ENCODE assay signal across 35 cellular contexts in the genomic region with DNA sequence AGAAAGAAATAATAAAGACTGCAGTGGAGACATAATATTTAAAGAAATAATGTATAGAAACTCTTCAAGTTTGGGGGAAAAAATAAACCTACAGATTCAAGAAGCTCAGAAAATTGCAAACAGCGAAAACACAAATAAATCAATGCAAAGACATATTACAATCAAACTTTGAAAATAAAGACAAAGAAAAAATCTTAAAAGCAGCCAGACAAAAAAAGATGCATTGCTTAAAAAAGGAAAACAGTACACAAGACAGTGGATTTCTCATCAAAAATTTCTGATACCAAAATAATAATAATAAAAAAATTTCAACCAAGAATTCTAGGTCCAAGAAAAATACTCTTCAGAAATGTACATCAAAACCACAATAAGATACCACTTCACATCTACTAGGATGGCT.
DNase-seq lines count a peak whose midpoint lies in the region; ATAC-seq, FAIRE-seq and TF ChIP-seq lines count a peak whose summit lies in the region.
"Had no signal": no experiment of that assay in that cellular context is flagged by ENCODE, and none has a peak within 500 bp of the region (broad histone marks: within the 10 kb centered on the region; RNA-seq: fewer than 3 reads in every experiment).

No MANE protein-coding gene starts in this region.

- no TSS peak for BruUV-seq in K562 (replicated peaks; lab: Mats Ljungman, UMichigan)

- TF ChIP-seq EP300 in A549 (IDR thresholded peaks at IDR 0.05) (no peak), K562 (IDR thresholded peaks at IDR 0.05; ENCODE audit: low read length) (no peak)

- WGBS in A549 (ENCODE audit: missing lambda C conversion rate) = 0% methylated on average over 1 of the region's 1 CpG
- WGBS in K562 (ENCODE audit: insufficient coverage, low coverage, missing lambda C conversion rate) = 63% methylated on average over 1 of the region's 1 CpG

- H3K36me3 Mint-ChIP-seq in CD8-positive, alpha-beta memory T cell = peaks cover 0 to 8% (median 0%) of the 10 kb centered on the region in 3 donors
- H3K36me3 Mint-ChIP-seq: CD14-positive monocyte; CD4-positive, alpha-beta memory T cell; CD4-positive, CD25-positive, alpha-beta regulatory T cell; CD8-positive, alpha-beta T cell had no signal

- TF ChIP-seq RAD21 in A549 (conservative IDR thresholded peaks at IDR 0.05 in 1 of 2, IDR thresholded peaks at IDR 0.05 in 1 of 2) (no peak), K562 (CRISPR knock-in tag; conservative IDR thresholded peaks at IDR 0.05 in 1 of 2, IDR thresholded peaks at IDR 0.05 in 1 of 2) (no peak)

- H3K9me2 ChIP-seq in SU-DHL-6 (replicated peaks; ENCODE audit: insufficient read depth, low read length) (no peaks in the 10 kb centered on the region), MM.1S (replicated peaks; ENCODE audit: insufficient read depth, low read length) (no peaks in the 10 kb centered on the region)

- FAIRE-seq in A549 (lab: Jason Lieb, UNC) (peak; percentile 46), K562 (lab: Jason Lieb, UNC) (no peak)
- FAIRE-seq: A204.1, D721Med had no signal

- no peaks in the 10 kb centered on the region for H3K27me3 ChIP-seq in CD8-positive, alpha-beta memory T cell (ENCODE audit: insufficient read depth, low read length, poor library complexity, severe bottlenecking)
- H3K27me3 ChIP-seq in SU-DHL-6 (ENCODE audit: low read length) (no peaks in the 10 kb centered on the region), K562 (ENCODE audit: control insufficient read depth in 2 of 2, insufficient read depth in 2 of 2, low read length in 2 of 2) (no peaks in the 10 kb centered on the region), MM.1S (replicated peaks; ENCODE audit: insufficient read depth, low read length) (no peaks in the 10 kb centered on the region)
- H3K27me3 ChIP-seq: BE2C; BLaER1; BLaER1 treated with 17β-estradiol and CSF1 and Interleukin-3, amounts not matched to agents 10 nM and 100 nM had no signal

- H3F3A ChIP-seq in SU-DHL-6 (ENCODE audit: insufficient read depth) (peaks cover 25% of the 10 kb centered on the region; the same call in 1 of the 2 replicates), MM.1S (ENCODE audit: insufficient read depth, low read length) (peaks cover 18% of the 10 kb centered on the region)

- in situ Hi-C loops in K562 (cut with MboI) = no loop called here

- DNase-seq in A549 (ENCODE audit: low read depth in 1 of 2, low spot score in 1 of 2) (no peak), K562 (ENCODE audit: extremely low read depth in 1 of 4, low spot score in 3 of 4) (no peak), MM.1S (no peak), RPMI8226 (no peak), hippocampal formation (lab: John Stamatoyannopoulos, UW) (no peak)
- no peak for DNase-seq in CD8-positive, alpha-beta memory T cell
- DNase-seq: 8988T; ACHN; AML-193; BE2C; C1 segment of cervical spinal cord; Caco-2; Calu3; CD4-positive, alpha-beta memory T cell; CD4-positive, alpha-beta T cell; CD4-positive, CD25-positive, alpha-beta regulatory T cell; CD8-positive, alpha-beta T cell; COR-L47; DMS 273 treated with DMSO at 0.1 percent for 48 hours; DMS153; DMS53; DMS79; DMS79 treated with DMSO at 0.1 percent for 48 hours; DND-41; EL had no signal

- H3K4me1 ChIP-seq in A549 (no peaks in the 10 kb centered on the region), K562 (replicated peaks in 1 of 2; ENCODE audit: control insufficient read depth in 2 of 2, insufficient read depth in 2 of 2, low read length in 2 of 2) (peaks cover 8 to 11% of the 10 kb centered on the region in 2 experiments; a peak in 3 of 5 replicates), MM.1S (ENCODE audit: low read length) (peaks cover 30% of the 10 kb centered on the region)
- H3K4me1 ChIP-seq in CD8-positive, alpha-beta memory T cell (ENCODE audit: insufficient read depth, low read length) = no peaks in the 10 kb centered on the region
- H3K4me1 ChIP-seq: BE2C, Caco-2 had no signal

- H4K20me1 ChIP-seq in SU-DHL-6 (ENCODE audit: low read depth, low read length) = no peaks in the 10 kb centered on the region
- H4K20me1 ChIP-seq in K562 (replicated peaks; ENCODE audit: control insufficient read depth, insufficient read depth, low read length) = no peaks in the 10 kb centered on the region
- H4K20me1 ChIP-seq in MM.1S (ENCODE audit: insufficient read depth, low read length) = no peaks in the 10 kb centered on the region
- H4K20me1 ChIP-seq: BLaER1; BLaER1 treated with 17β-estradiol and CSF1 and Interleukin-3, amounts not matched to agents 10 nM and 100 nM had no signal

- TF ChIP-seq POLR2A in A549 (IDR thresholded peaks at IDR 0.05; ENCODE audit: low read length) (no peak), K562 (conservative IDR thresholded peaks at IDR 0.05) (no peak)

- CTCF ChIA-PET in A549 (lab: Yijun Ruan, JAX) = interaction anchor here (1.4 kb wide), 1 partner anchor 10 kb away, joined by 5 read pairs; no protein-coding TSS in a partner anchor
- CTCF ChIA-PET in CD8-positive, alpha-beta memory T cell (lab: Charles Lee) = no interaction called here
- CTCF ChIA-PET in K562 (lab: Yijun Ruan, JAX; ENCODE audit: low intra/inter-chr PET ratio) = no interaction called here

- H3K36me3 ChIP-seq in CD8-positive, alpha-beta memory T cell (ENCODE audit: insufficient read depth, low read length) = no peaks in the 10 kb centered on the region
- H3K36me3 ChIP-seq in SU-DHL-6 (ENCODE audit: low read length) (no peaks in the 10 kb centered on the region), K562 (ENCODE audit: control insufficient read depth, insufficient read depth, low read length) (peaks cover 11% of the 10 kb centered on the region; the same call in 2 of the 3 replicates), MM.1S (replicated peaks; ENCODE audit: insufficient read depth, low read length) (no peaks in the 10 kb centered on the region; the same call in 1 of the 2 replicates)
- H3K36me3 ChIP-seq: BE2C; BLaER1; BLaER1 treated with 17β-estradiol and CSF1 and Interleukin-3, amounts not matched to agents 10 nM and 100 nM had no signal

- no peaks in the 10 kb centered on the region for H3K9me1 ChIP-seq in K562 (ENCODE audit: control insufficient read depth, insufficient read depth, low read length)

- H3K4me2 ChIP-seq in A549 = no peak overlapping the region
- H3K4me2 ChIP-seq in SU-DHL-6 (ENCODE audit: low read depth, low read length, poor library complexity, severe bottlenecking) = peak overlapping the region; percentile 28
- H3K4me2 ChIP-seq in K562 (ENCODE audit: insufficient read depth, low read length) = peak overlapping the region; percentile 69; the same call in 1 of the 2 replicates
- H3K4me2 ChIP-seq in MM.1S (ENCODE audit: low read depth, low read length) = no peak overlapping the region
- H3K4me2 ChIP-seq: BLaER1; BLaER1 treated with 17β-estradiol and CSF1 and Interleukin-3, amounts not matched to agents 10 nM and 100 nM had no signal

- H3K9me3 ChIP-seq in A549 = 0 out of 3 replicates have a peak, but pooled peaks cover 6% of the 10 kb centered on the region
- H3K9me3 ChIP-seq in CD8-positive, alpha-beta memory T cell (ENCODE audit: low read length) = peaks cover 4% of the 10 kb centered on the region
- peaks cover 6% of the 10 kb centered on the region; the same call in 1 of the 2 replicates for H3K9me3 ChIP-seq in SU-DHL-6 (ENCODE audit: insufficient read depth, low read length)
- H3K9me3 ChIP-seq in K562 (replicated peaks; ENCODE audit: control insufficient read depth, insufficient read depth, low read depth, low read length) = no peaks in the 10 kb centered on the region
- no peaks in the 10 kb centered on the region for H3K9me3 ChIP-seq in MM.1S (replicated peaks; ENCODE audit: insufficient read depth, low read length)
- H3K9me3 ChIP-seq: BE2C, Caco-2 had no signal

- no peaks in the 10 kb centered on the region for H3K27me3 Mint-ChIP-seq in CD8-positive, alpha-beta memory T cell
- H3K27me3 Mint-ChIP-seq: B cell; CD4-positive, alpha-beta memory T cell; CD4-positive, alpha-beta T cell; CD4-positive, CD25-positive, alpha-beta regulatory T cell had no signal

- intact Hi-C loops in K562 (cut with micrococcal nuclease) = no loop called here

- no peak overlapping the region for H2AFZ ChIP-seq in SU-DHL-6 (ENCODE audit: low read depth, low read length, severe bottlenecking)
- no peak overlapping the region for H2AFZ ChIP-seq in K562 (ENCODE audit: low read depth, low read length)
- H2AFZ ChIP-seq in MM.1S (ENCODE audit: low read length) = no peak overlapping the region

- ATAC-seq in A549 = no peak
- no peak for ATAC-seq in K562
- no peak for ATAC-seq in GM21786 (IDR thresholded peaks at IDR 0.05; ENCODE audit: unreplicated experiment)
- ATAC-seq: CD8-positive, alpha-beta T cell had no signal

- H3K27ac ChIP-seq in A549 (no peak overlapping the region), SU-DHL-6 (ENCODE audit: low read depth, low read length) (no peak overlapping the region), K562 (ENCODE audit: extremely low read depth, low read depth, low read length) (peak overlapping the region; percentile 78; the same call in 2 of the 3 replicates), MM.1S (ENCODE audit: low read length) (no peak overlapping the region)
- peak overlapping the region; percentile 54 for H3K27ac ChIP-seq in CD8-positive, alpha-beta memory T cell (ENCODE audit: low read depth, low read length)
- H3K27ac ChIP-seq: 22Rv1; BLaER1; BLaER1 treated with 17β-estradiol and CSF1 and Interleukin-3, amounts not matched to agents 10 nM and 100 nM; C4-2B had no signal

- peaks cover 6 to 18% (median 10%) of the 10 kb centered on the region in 5 donors for H3K9me3 Mint-ChIP-seq in CD8-positive, alpha-beta memory T cell

- peak overlapping the region in 1 of 8 donors; percentile 34 for H3K27ac Mint-ChIP-seq in CD8-positive, alpha-beta memory T cell
- H3K27ac Mint-ChIP-seq: B cell; CD14-positive monocyte; CD4-positive, alpha-beta memory T cell; CD4-positive, alpha-beta T cell; CD4-positive, CD25-positive, alpha-beta regulatory T cell; CD8-positive, alpha-beta T cell had no signal

- H3K9ac ChIP-seq in SU-DHL-6 (ENCODE audit: low read length) = no peak overlapping the region
- H3K9ac ChIP-seq in K562 (ENCODE audit: insufficient read depth in 1 of 2, low read depth in 2 of 2, low read length in 2 of 2) = peak overlapping the region in 1 of 2 experiments; percentile 71; a peak in 2 of 4 replicates
- no peak overlapping the region for H3K9ac ChIP-seq in MM.1S (ENCODE audit: low read length)
- H3K9ac ChIP-seq: BLaER1; BLaER1 treated with 17β-estradiol and CSF1 and Interleukin-3, amounts not matched to agents 10 nM and 100 nM had no signal

- POLR2A ChIA-PET in A549 (lab: Yijun Ruan, JAX) (no interaction called here), K562 (lab: Yijun Ruan, JAX) (interaction anchor here (0.5 to 1.6 kb wide), 5 partner anchors 73 to 613 kb away, joined by 3 read pairs; no protein-coding TSS in a partner anchor)
- POLR2A ChIA-PET in CD8-positive, alpha-beta memory T cell (lab: Charles Lee) = no interaction called here

- H3K4me3 Mint-ChIP-seq in CD8-positive, alpha-beta memory T cell = no peak overlapping the region
- H3K4me3 Mint-ChIP-seq: B cell; CD14-positive monocyte; CD4-positive, alpha-beta memory T cell; CD4-positive, alpha-beta T cell; CD4-positive, CD25-positive, alpha-beta regulatory T cell; CD8-positive, alpha-beta T cell had no signal

- H3K79me2 ChIP-seq in SU-DHL-6 (ENCODE audit: insufficient read depth, low read length) (no peaks in the 10 kb centered on the region), K562 (ENCODE audit: control insufficient read depth, insufficient read depth, low read length) (peaks cover 99% of the 10 kb centered on the region), MM.1S (ENCODE audit: low read length) (peaks cover 49% of the 10 kb centered on the region)

- no peaks in the 10 kb centered on the region for H3K4me1 Mint-ChIP-seq in CD8-positive, alpha-beta memory T cell
- H3K4me1 Mint-ChIP-seq: B cell; CD14-positive monocyte; CD4-positive, alpha-beta memory T cell; CD4-positive, CD25-positive, alpha-beta regulatory T cell had no signal

- no peak overlapping the region for H3K4me3 ChIP-seq in A549
- no peak overlapping the region for H3K4me3 ChIP-seq in CD8-positive, alpha-beta memory T cell (ENCODE audit: low read length)
- H3K4me3 ChIP-seq in SU-DHL-6 (ENCODE audit: insufficient read depth, low read length, poor library complexity, severe bottlenecking) = no peak overlapping the region
- H3K4me3 ChIP-seq in K562 = peak overlapping the region; percentile 42
- no peak overlapping the region for H3K4me3 ChIP-seq in MM.1S (ENCODE audit: low read length)
- H3K4me3 ChIP-seq: BLaER1; BLaER1 treated with 17β-estradiol and CSF1 and Interleukin-3, amounts not matched to agents 10 nM and 100 nM had no signal

- TF ChIP-seq CTCF in A549 (IDR thresholded peaks at IDR 0.05) (no peak), SU-DHL-6 (IDR thresholded peaks at IDR 0.05; ENCODE audit: insufficient read depth, low read length, poor library complexity, severe bottlenecking) (no peak), K562 (IDR thresholded peaks at IDR 0.05 in 2 of 3, conservative IDR thresholded peaks at IDR 0.05 in 1 of 3; ENCODE audit: insufficient read depth in 2 of 3, low read depth in 1 of 3, low read length in 3 of 3) (no peak), MM.1S (IDR thresholded peaks at IDR 0.05; ENCODE audit: low read length) (no peak)

Comparison
In these comparisons a context has a peak if more than half of its experiments do, and no peak if none do; other contexts are left out.
1. H3K27ac ChIP-seq: peak in CD8-positive, alpha-beta memory T cell (single experiment) and K562 (single experiment); none in A549 (0 of 2), SU-DHL-6 (single experiment) and MM.1S (single experiment).
2. H3K4me2 ChIP-seq: peak in SU-DHL-6 (single experiment) and K562 (single experiment); none in A549 (single experiment) and MM.1S (single experiment).